Comparison of ENCODE assay signal across 22 cellular contexts in the genomic region with DNA sequence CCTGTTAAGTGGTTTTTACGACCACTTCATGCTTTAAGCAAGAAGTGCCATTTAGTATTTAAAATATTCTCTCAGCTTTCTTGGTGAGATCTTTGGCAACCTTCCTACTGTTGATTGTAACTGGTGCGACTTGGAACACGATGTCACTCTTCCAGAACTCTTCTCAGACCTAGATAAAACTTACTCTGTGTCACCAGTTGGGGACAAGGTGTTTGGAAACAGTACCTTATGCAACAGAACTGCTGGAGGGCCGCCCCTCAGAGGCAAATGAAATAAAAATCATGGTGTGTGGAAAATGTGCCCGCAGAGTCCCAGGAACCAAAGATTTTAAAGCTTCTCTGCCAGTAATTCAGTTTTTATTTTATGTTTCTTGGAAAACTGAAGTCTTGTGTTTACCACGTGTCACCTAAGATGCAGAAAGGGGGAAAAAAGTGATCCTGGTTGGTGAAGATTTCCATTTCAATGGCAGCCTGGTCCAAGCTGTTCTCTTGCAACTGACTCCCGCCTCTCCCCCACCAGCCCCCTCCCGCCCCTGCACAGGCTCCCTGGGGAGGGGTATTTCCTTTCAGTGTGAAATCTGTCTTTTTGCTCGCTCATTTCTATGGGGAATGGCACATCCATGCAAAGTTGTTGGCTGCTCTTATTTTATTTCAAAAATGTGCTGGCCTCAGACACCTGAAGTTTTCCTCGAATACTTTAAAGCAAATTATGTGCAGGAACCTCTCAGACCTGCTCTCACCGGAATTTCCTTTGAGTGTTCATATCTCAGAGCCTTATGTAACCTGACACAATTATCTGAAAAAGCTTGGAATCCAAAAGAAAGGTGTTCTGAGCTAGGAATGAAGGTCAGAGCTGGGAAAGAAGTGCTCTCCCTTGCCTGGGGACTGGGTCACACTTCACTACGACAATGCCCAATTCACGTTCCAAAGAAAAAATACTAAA. TPM values are rescaled to one million over a fixed set of nuclear protein-coding genes. Genes with fewer than 3 reads are reported as not detected.
A peak's percentile ranks its signal among the peaks of the same experiment; 100 is the strongest.
DNase-seq lines count a peak whose midpoint lies in the region; FAIRE-seq and TF ChIP-seq lines count a peak whose summit lies in the region.
"Had no signal": no experiment of that assay in that cellular context is flagged by ENCODE, and none has a peak within 500 bp of the region (broad histone marks: within the 10 kb centered on the region; RNA-seq: fewer than 3 reads in every experiment).

No MANE protein-coding gene starts in this region.

- no peak overlapping the region for H4K8ac ChIP-seq in trophoblast cell (ENCODE audit: low read depth, low read length)

- H3K18ac ChIP-seq in trophoblast cell (ENCODE audit: low read length), result no peak overlapping the region

- no peak overlapping the region for H3K4me2 ChIP-seq in trophoblast cell (ENCODE audit: low read length)

- H3K27ac ChIP-seq in iPS-18a (ENCODE audit: low read length) (peak overlapping the region; percentile 94), trophoblast cell (ENCODE audit: low read depth, low read length) (no peak overlapping the region)
- H3K27ac ChIP-seq: hepatocyte, RWPE1, thoracic aorta had no signal

- no peak overlapping the region for H2BK12ac ChIP-seq in trophoblast cell (ENCODE audit: low read length)

- H3K36me3 ChIP-seq in NT2/D1 (ENCODE audit: insufficient read depth, insufficient read length, low read length) (no peaks in the 10 kb centered on the region), iPS-18a (ENCODE audit: control insufficient read depth, low read depth, low read length) (no peaks in the 10 kb centered on the region), trophoblast cell (ENCODE audit: control insufficient read depth in 1 of 2, insufficient read depth in 2 of 2, low read length in 2 of 2) (no peaks in the 10 kb centered on the region)
- H3K36me3 ChIP-seq: thoracic aorta had no signal

- no peak overlapping the region for H3K4me3 Mint-ChIP-seq in mesothelial cell of epicardium
- H3K4me3 Mint-ChIP-seq in activated CD4-positive, alpha-beta memory T cell treated with anti-CD3 and anti-CD28 coated beads for 36 hours, result no peak overlapping the region
- H3K4me3 Mint-ChIP-seq: activated naive CD8-positive, alpha-beta T cell treated with anti-CD3 and anti-CD28 coated beads for 36 hours; stimulated activated effector memory CD8-positive, alpha-beta T cell treated with anti-CD3 and anti-CD28 coated beads, Interleukin-12 subunit alpha, Interleukin-12 subunit beta, amount 100 ng/mL, for 72 hours had no signal

- H3K9ac ChIP-seq in NT2/D1 (ENCODE audit: insufficient read length, low read depth) (peak overlapping the region; percentile 65), iPS-18a (ENCODE audit: low read length) (peak overlapping the region; percentile 60), trophoblast cell (ENCODE audit: low read length) (no peak overlapping the region)

- H3K9me3 Mint-ChIP-seq in mesothelial cell of epicardium, result no peaks in the 10 kb centered on the region
- H3K9me3 Mint-ChIP-seq in activated CD4-positive, alpha-beta memory T cell treated with anti-CD3 and anti-CD28 coated beads for 36 hours, result no peaks in the 10 kb centered on the region
- H3K9me3 Mint-ChIP-seq: activated naive CD8-positive, alpha-beta T cell treated with anti-CD3 and anti-CD28 coated beads for 36 hours; IgD-negative memory B cell; stimulated activated effector memory CD8-positive, alpha-beta T cell treated with anti-CD3 and anti-CD28 coated beads, Interleukin-12 subunit alpha, Interleukin-12 subunit beta, amount 100 ng/mL, for 72 hours had no signal

- H3K27ac Mint-ChIP-seq in mesothelial cell of epicardium, result no peak overlapping the region
- H3K27ac Mint-ChIP-seq in activated CD4-positive, alpha-beta memory T cell treated with anti-CD3 and anti-CD28 coated beads for 36 hours, result no peak overlapping the region
- H3K27ac Mint-ChIP-seq: activated naive CD8-positive, alpha-beta T cell treated with anti-CD3 and anti-CD28 coated beads for 36 hours; stimulated activated effector memory CD8-positive, alpha-beta T cell treated with anti-CD3 and anti-CD28 coated beads, Interleukin-12 subunit alpha, Interleukin-12 subunit beta, amount 100 ng/mL, for 72 hours had no signal

- H3K23ac ChIP-seq in trophoblast cell (ENCODE audit: low read length), result no peak overlapping the region

- peaks cover 3% of the 10 kb centered on the region for H3K79me1 ChIP-seq in trophoblast cell (ENCODE audit: low read length)

- WGBS in trophoblast cell (ENCODE audit: extremely low coverage, insufficient coverage, insufficient read length), result no CpG with 5 or more reads among the region's 13 CpGs

- intact Hi-C loops in activated CD4-positive, alpha-beta memory T cell treated with anti-CD3 and anti-CD28 coated beads for 36 hours (cut with micrococcal nuclease), result no loop called here

- H3K27me3 ChIP-seq in NT2/D1 (ENCODE audit: insufficient read depth, insufficient read length), result peaks cover 6% of the 10 kb centered on the region
- peaks cover 6% of the 10 kb centered on the region for H3K27me3 ChIP-seq in iPS-18a (ENCODE audit: control insufficient read depth, insufficient read depth, low read length)
- peaks cover 2% of the 10 kb centered on the region for H3K27me3 ChIP-seq in trophoblast cell (ENCODE audit: insufficient read depth, low read length)

- POLR2A ChIA-PET in activated CD4-positive, alpha-beta memory T cell treated with anti-CD3 and anti-CD28 coated beads for 36 hours (lab: Charles Lee), result no interaction called here

- H2AFZ ChIP-seq in trophoblast cell (ENCODE audit: insufficient read depth, low read length, poor library complexity), result no peak overlapping the region
- H2AFZ ChIP-seq: hepatocyte had no signal

- H3K4me3 ChIP-seq in NT2/D1 (ENCODE audit: insufficient read length, low read depth) (peak overlapping the region; percentile 8), iPS-18a (ENCODE audit: low read length) (peak overlapping the region; percentile 46), trophoblast cell (ENCODE audit: low read depth, low read length) (no peak overlapping the region)
- H3K4me3 ChIP-seq: hepatocyte, mucosa of descending colon, thoracic aorta had no signal

- no peak overlapping the region for H3K14ac ChIP-seq in trophoblast cell (ENCODE audit: low read length)

- no peak overlapping the region for H2BK5ac ChIP-seq in trophoblast cell (ENCODE audit: low read depth, low read length, poor library complexity)

- H3K9me3 ChIP-seq in NT2/D1 (ENCODE audit: insufficient read depth, low read length) (no peaks in the 10 kb centered on the region), iPS-18a (ENCODE audit: control insufficient read depth, low read depth, low read length) (no peaks in the 10 kb centered on the region), trophoblast cell (ENCODE audit: insufficient read depth, low read depth, low read length) (no peaks in the 10 kb centered on the region)
- H3K9me3 ChIP-seq: mucosa of descending colon, thoracic aorta had no signal

- H3K79me2 ChIP-seq in trophoblast cell (ENCODE audit: control insufficient read depth, insufficient read depth, low read length, poor library complexity), result no peaks in the 10 kb centered on the region
- H3K79me2 ChIP-seq: hepatocyte had no signal

- H3K36me3 Mint-ChIP-seq in mesothelial cell of epicardium, result no peaks in the 10 kb centered on the region
- H3K36me3 Mint-ChIP-seq in activated CD4-positive, alpha-beta memory T cell treated with anti-CD3 and anti-CD28 coated beads for 36 hours, result no peaks in the 10 kb centered on the region
- H3K36me3 Mint-ChIP-seq: activated naive CD8-positive, alpha-beta T cell treated with anti-CD3 and anti-CD28 coated beads for 36 hours; IgD-negative memory B cell; stimulated activated effector memory CD8-positive, alpha-beta T cell treated with anti-CD3 and anti-CD28 coated beads, Interleukin-12 subunit alpha, Interleukin-12 subunit beta, amount 100 ng/mL, for 72 hours had no signal

- H2AK5ac ChIP-seq in trophoblast cell (ENCODE audit: low read length), result no peak overlapping the region

- no peak overlapping the region for H4K91ac ChIP-seq in trophoblast cell (ENCODE audit: low read depth, low read length)

- no peak overlapping the region for H2BK120ac ChIP-seq in trophoblast cell (ENCODE audit: insufficient read depth, low read length, poor library complexity)

- CTCF ChIA-PET in activated CD4-positive, alpha-beta memory T cell treated with anti-CD3 and anti-CD28 coated beads for 36 hours (lab: Charles Lee), result interaction anchor here (0.8 to 6.7 kb wide), 3 partner anchors 24 to 98 kb away, joined by 4 to 71 read pairs (median 6); a partner anchor contains a TSS

- no peak overlapping the region for H4K12ac ChIP-seq in trophoblast cell (ENCODE audit: low read depth, low read length)

- H3K27me3 Mint-ChIP-seq in mesothelial cell of epicardium (ENCODE audit: low read depth), result peaks cover 41% of the 10 kb centered on the region
- peaks cover 29% of the 10 kb centered on the region for H3K27me3 Mint-ChIP-seq in activated CD4-positive, alpha-beta memory T cell treated with anti-CD3 and anti-CD28 coated beads for 36 hours

- FAIRE-seq in HTR-8/SVneo (lab: Jason Lieb, UNC), result no peak

- H3K4ac ChIP-seq in trophoblast cell (ENCODE audit: low read depth, low read length), result no peak overlapping the region

- peak; percentile 6 for DNase-seq in GF-D8 (lab: John Stamatoyannopoulos, UW)
- peak; percentile 60 for DNase-seq in NT2/D1 (ENCODE audit: low read depth, low spot score)
- DNase-seq in trophoblast cell, result peak; percentile 87 to 95
- DNase-seq in HTR-8/SVneo (ENCODE audit: insufficient read length, low spot score), result no peak
- DNase-seq in mesothelial cell of epicardium (ENCODE audit: low spot score in 2 of 2, unreplicated experiment in 2 of 2), result no peak
- DNase-seq in activated CD4-positive, alpha-beta memory T cell treated with anti-CD3 and anti-CD28 coated beads for 36 hours, result no peak
- DNase-seq in activated CD8-positive, alpha-beta memory T cell treated with anti-CD3 and anti-CD28 coated beads for 24 hours, result no peak
- DNase-seq: activated naive CD8-positive, alpha-beta T cell treated with anti-CD3 and anti-CD28 coated beads for 36 hours; EL; foreskin fibroblast; mucosa of descending colon; NCI-H1930; T1000 had no signal

- peaks cover 19% of the 10 kb centered on the region for H3K4me1 Mint-ChIP-seq in mesothelial cell of epicardium
- H3K4me1 Mint-ChIP-seq in activated CD4-positive, alpha-beta memory T cell treated with anti-CD3 and anti-CD28 coated beads for 36 hours (ENCODE audit: low read depth), result no peaks in the 10 kb centered on the region
- H3K4me1 Mint-ChIP-seq: activated naive CD8-positive, alpha-beta T cell treated with anti-CD3 and anti-CD28 coated beads for 36 hours; stimulated activated effector memory CD8-positive, alpha-beta T cell treated with anti-CD3 and anti-CD28 coated beads, Interleukin-12 subunit alpha, Interleukin-12 subunit beta, amount 100 ng/mL, for 72 hours had no signal

- TF ChIP-seq CTCF in mesothelial cell of epicardium (IDR thresholded peaks at IDR 0.05; ENCODE audit: unreplicated experiment), result no peak

- H3K4me1 ChIP-seq in NT2/D1 (ENCODE audit: insufficient read depth, insufficient read length) (peaks cover 26% of the 10 kb centered on the region), iPS-18a (ENCODE audit: control insufficient read depth, low read depth, low read length) (peaks cover 44% of the 10 kb centered on the region), trophoblast cell (ENCODE audit: control insufficient read depth in 1 of 2, insufficient read depth in 2 of 2, low read length in 2 of 2) (peaks cover 0 to 8% of the 10 kb centered on the region in 2 experiments)

RNA-seq across cellular contexts. Expression of a gene that starts 7.0 kb away (rescaled TPM):
- 20.6 and 23.3 TPM in 2 replicates for polyA plus RNA-seq in trophoblast cell (2013)
- total RNA-seq in mesothelial cell of epicardium, result 3.0 to 4.1 TPM (median 3.7 TPM) in 3 replicates
- 1 to 10 TPM in 1 of 2 experiments, under 1 TPM in 1; 0.71 to 1.3 TPM for total RNA-seq in activated CD4-positive, alpha-beta memory T cell treated with anti-CD3 and anti-CD28 coated beads for 36 hours
- total RNA-seq: thoracic aorta had no signal
- polyA plus RNA-seq: IgD-negative memory B cell had no signal

RNA-seq across cellular contexts. Expression of a gene that starts 7.6 kb away (rescaled TPM):
- polyA plus RNA-seq in trophoblast cell (2013), result 1.7 TPM in 2 replicates
- total RNA-seq in mesothelial cell of epicardium, result 14.5 to 16.7 TPM (median 15.4 TPM) in 3 replicates
- under 1 TPM; 0.57 to 0.68 TPM for total RNA-seq in activated CD4-positive, alpha-beta memory T cell treated with anti-CD3 and anti-CD28 coated beads for 36 hours

RNA-seq across cellular contexts. Expression of a gene that starts 30.6 kb away (rescaled TPM):
- polyA plus RNA-seq in trophoblast cell (2013), result 2.7 TPM in 2 replicates
- 5.5 to 6.2 TPM (median 5.7 TPM) in 3 replicates for total RNA-seq in mesothelial cell of epicardium
- total RNA-seq in activated CD4-positive, alpha-beta memory T cell treated with anti-CD3 and anti-CD28 coated beads for 36 hours, result not detected
- total RNA-seq: activated naive CD8-positive, alpha-beta T cell treated with anti-CD3 and anti-CD28 coated beads for 36 hours had no signal
- polyA plus RNA-seq: IgD-negative memory B cell had no signal

RNA-seq across cellular contexts. Expression of a gene that starts 57.1 kb away (rescaled TPM):
- polyA plus RNA-seq in trophoblast cell (2013), result 101 and 104 TPM in 2 replicates
- 50.9 to 53.7 TPM (median 53.2 TPM) in 3 replicates for total RNA-seq in mesothelial cell of epicardium
- 10 to 100 TPM; 25.0 to 26.3 TPM for total RNA-seq in activated CD4-positive, alpha-beta memory T cell treated with anti-CD3 and anti-CD28 coated beads for 36 hours

RNA-seq across cellular contexts. Expression of a gene that starts 59.4 kb away (rescaled TPM):
- not detected in 2 replicates for polyA plus RNA-seq in trophoblast cell (2013)
- not detected in 3 replicates for total RNA-seq in mesothelial cell of epicardium
- not detected for total RNA-seq in activated CD4-positive, alpha-beta memory T cell treated with anti-CD3 and anti-CD28 coated beads for 36 hours
- total RNA-seq: left lobe of liver, mucosa of descending colon, NCI-H460, sciatic nerve, thoracic aorta had no signal
- polyA plus RNA-seq: IgD-negative memory B cell had no signal

Comparison
In these comparisons a context has a peak if more than half of its experiments do, and no peak if none do; other contexts are left out.
1. DNase-seq: peak in GF-D8 (single experiment), NT2/D1 (single experiment) and trophoblast cell (2 of 2); none in HTR-8/SVneo (single experiment), mesothelial cell of epicardium (0 of 2), activated CD4-positive, alpha-beta memory T cell treated with anti-CD3 and anti-CD28 coated beads for 36 hours (single experiment) and activated CD8-positive, alpha-beta memory T cell treated with anti-CD3 and anti-CD28 coated beads for 24 hours (single experiment).